8 cellular contexts compared by ENCODE assay signal in genomic region chr4:174475528-174475927, GRCh38. TPM values are rescaled to one million over a fixed set of nuclear protein-coding genes. Genes with fewer than 3 reads are reported as not detected.
"Had no signal": no experiment of that assay in that cellular context is flagged by ENCODE, and none has a peak within 500 bp of the region (broad histone marks: within the 10 kb centered on the region; RNA-seq: fewer than 3 reads in every experiment).

No MANE protein-coding gene starts in this region.

- H3K36me3 Mint-ChIP-seq: IgD-negative memory B cell had no signal

- DNase-seq: IMR-90, KBM-7, KG1 had no signal

- FAIRE-seq: HepG2, HTR-8/SVneo had no signal

- H3K4me2 ChIP-seq: KMS-11 had no signal

- H3K27ac Mint-ChIP-seq: IgD-negative memory B cell had no signal

- H3K9ac ChIP-seq: KMS-11 had no signal

- H3K27ac ChIP-seq: HL-60, KMS-11 had no signal

- ATAC-seq: HepG2 had no signal

- H3K4me1 Mint-ChIP-seq: IgD-negative memory B cell had no signal

- H3K4me3 Mint-ChIP-seq: IgD-negative memory B cell had no signal

RNA-seq across cellular contexts. Expression of gene HPGD, which starts 46.8 kb away (rescaled TPM):
- total RNA-seq: IMR-90 had no signal
- polyA plus RNA-seq: IMR-90 had no signal
